Comparison of ENCODE assay signal across 1 cellular context in genomic region chr11:102831709-102832492, GRCh38.
TF ChIP-seq lines count a peak whose summit lies in the region.

No MANE protein-coding gene starts in this region.

TF ChIP-seq in GM23338, 12 proteins besides CTCF, POLR2A, EP300 and RAD21:
- TF ChIP-seq ETS1 (IDR thresholded peaks at IDR 0.05): no peak
- no peak for TF ChIP-seq NANOG (IDR thresholded peaks at IDR 0.05; ENCODE audit: borderline replicate concordance)
- TF ChIP-seq STAT1 (IDR thresholded peaks at IDR 0.05; ENCODE audit: unreplicated experiment): no peak
- no peak for TF ChIP-seq CREB1 (CRISPR knock-in tag; IDR thresholded peaks at IDR 0.05; ENCODE audit: low read depth)
- TF ChIP-seq POLR2AphosphoS5 (IDR thresholded peaks at IDR 0.05; ENCODE audit: low read depth): no peak
- no peak for TF ChIP-seq ZNF462 (CRISPR knock-in tag; IDR thresholded peaks at IDR 0.05)
- TF ChIP-seq EZH2phosphoT487 (IDR thresholded peaks at IDR 0.05; ENCODE audit: unreplicated experiment): no peak
- no peak for TF ChIP-seq ZNF114 (CRISPR knock-in tag; IDR thresholded peaks at IDR 0.05)
- no peak for TF ChIP-seq EZH2 (IDR thresholded peaks at IDR 0.05; ENCODE audit: low read depth, unreplicated experiment)
- no peak for TF ChIP-seq JUNB (IDR thresholded peaks at IDR 0.05; ENCODE audit: unreplicated experiment)
- TF ChIP-seq ZNF331 (CRISPR knock-in tag; IDR thresholded peaks at IDR 0.05; ENCODE audit: low read depth): no peak
- TF ChIP-seq REST (IDR thresholded peaks at IDR 0.05; ENCODE audit: unreplicated experiment): no peak
